22 cellular contexts compared by ENCODE assay signal in the genomic region with DNA sequence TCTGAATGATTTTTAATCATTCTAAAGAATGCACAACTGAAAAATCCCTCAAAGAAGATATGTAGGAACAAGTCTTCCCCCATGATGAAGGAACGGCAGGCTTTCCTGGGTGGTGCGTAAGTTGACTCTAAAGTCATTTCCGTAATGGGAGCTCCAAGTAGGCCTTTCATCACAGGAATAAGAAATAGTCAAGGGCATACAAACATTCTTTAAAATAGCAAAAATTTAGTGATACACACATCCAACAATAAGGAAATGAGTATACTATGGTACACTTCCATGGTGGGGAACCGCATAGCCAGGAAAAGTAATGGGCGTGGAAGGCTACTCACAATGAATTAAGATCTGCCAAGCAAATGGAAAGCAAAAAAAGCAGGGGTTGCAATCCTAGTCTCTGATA. TPM values are rescaled to one million over a fixed set of nuclear protein-coding genes. Genes with fewer than 3 reads are reported as not detected.
DNase-seq lines count a peak whose midpoint lies in the region; ATAC-seq, FAIRE-seq and TF ChIP-seq lines count a peak whose summit lies in the region.
"Had no signal": no experiment of that assay in that cellular context is flagged by ENCODE, and none has a peak within 500 bp of the region (broad histone marks: within the 10 kb centered on the region; RNA-seq: fewer than 3 reads in every experiment).

No MANE protein-coding gene starts in this region.

- H3K27ac ChIP-seq in heart right ventricle (peak overlapping the region; percentile 67 to 99 (median 90)), endothelial cell of umbilical vein (ENCODE audit: insufficient read depth, low read depth, low read length) (peak overlapping the region; percentile 99), parathyroid adenoma (peak overlapping the region; percentile 97), upper lobe of right lung (peak overlapping the region; percentile 82)
- H3K27ac ChIP-seq: C4-2B, colonic mucosa, SK-N-MC had no signal

- no peaks in the 10 kb centered on the region for H3K9me3 ChIP-seq in heart right ventricle
- H3K9me3 ChIP-seq in endothelial cell of umbilical vein (replicated peaks; ENCODE audit: control insufficient read depth, insufficient read depth, low read length): no peaks in the 10 kb centered on the region
- H3K9me3 ChIP-seq in parathyroid adenoma (ENCODE audit: control insufficient read depth, low read length): no peaks in the 10 kb centered on the region
- H3K9me3 ChIP-seq in upper lobe of right lung: no peaks in the 10 kb centered on the region
- H3K9me3 ChIP-seq: colonic mucosa, tibial artery had no signal

- H3K36me3 Mint-ChIP-seq in activated naive CD4-positive, alpha-beta T cell treated with anti-CD3 and anti-CD28 coated beads, Interleukin-2, amount 10 ng/mL, durations not matched to agents 7 days and 5 days: peaks cover 5% of the 10 kb centered on the region

- H3K27me3 Mint-ChIP-seq in activated naive CD4-positive, alpha-beta T cell treated with anti-CD3 and anti-CD28 coated beads, Interleukin-2, amount 10 ng/mL, durations not matched to agents 7 days and 5 days: no peaks in the 10 kb centered on the region

- CTCF ChIA-PET in endothelial cell of umbilical vein (lab: Charles Lee): interaction anchor here (1.2 to 6.3 kb wide), 5 partner anchors 10 to 21 kb away, joined by 3 to 52 read pairs (median 7); no protein-coding TSS in a partner anchor
- CTCF ChIA-PET in activated naive CD4-positive, alpha-beta T cell treated with anti-CD3 and anti-CD28 coated beads, Interleukin-2, amount 10 ng/mL, durations not matched to agents 7 days and 5 days (lab: Charles Lee): no interaction called here

- H3K9ac ChIP-seq in endothelial cell of umbilical vein (replicated peaks; ENCODE audit: extremely low read depth, insufficient read depth, low read length): peak overlapping the region; percentile 78
- no peak overlapping the region for H3K9ac ChIP-seq in parathyroid adenoma

- H3K36me3 ChIP-seq in heart right ventricle (peaks cover 0 to 32% (median 8%) of the 10 kb centered on the region in 9 donors), endothelial cell of umbilical vein (ENCODE audit: control insufficient read depth in 2 of 2, extremely low read depth in 1 of 2, insufficient read depth in 2 of 2, low read length in 2 of 2) (peaks cover 7 to 9% of the 10 kb centered on the region in 2 experiments), parathyroid adenoma (ENCODE audit: control insufficient read depth, insufficient read depth, low read length) (no peaks in the 10 kb centered on the region), upper lobe of right lung (peaks cover 12% of the 10 kb centered on the region)
- H3K36me3 ChIP-seq: colonic mucosa had no signal

- no peak overlapping the region for H3K4me3 Mint-ChIP-seq in activated naive CD4-positive, alpha-beta T cell treated with anti-CD3 and anti-CD28 coated beads, Interleukin-2, amount 10 ng/mL, durations not matched to agents 7 days and 5 days
- H3K4me3 Mint-ChIP-seq: neural crest cell had no signal

- H3K4me3 ChIP-seq in heart right ventricle: no peak overlapping the region
- no peak overlapping the region for H3K4me3 ChIP-seq in endothelial cell of umbilical vein (replicated peaks in 1 of 3; ENCODE audit: insufficient read depth in 1 of 3, low read depth in 1 of 3, low read length in 3 of 3)
- no peak overlapping the region for H3K4me3 ChIP-seq in parathyroid adenoma (ENCODE audit: low read depth, low read length)
- no peak overlapping the region for H3K4me3 ChIP-seq in upper lobe of right lung
- H3K4me3 ChIP-seq: colonic mucosa, PC-9, SK-N-MC, tibial artery had no signal

- DNase-seq in heart right ventricle (no peak), left ventricle myocardium superior (no peak), endothelial cell of umbilical vein (ENCODE audit: low read depth, low spot score) (peak; percentile 68), upper lobe of right lung (no peak), NCI-H1436 (lab: John Stamatoyannopoulos, UW) (no peak), NCI-H2171 (lab: John Stamatoyannopoulos, UW) (no peak)
- DNase-seq in activated naive CD4-positive, alpha-beta T cell treated with anti-CD3 and anti-CD28 coated beads, Interleukin-2, amount 10 ng/mL, durations not matched to agents 7 days and 5 days: no peak
- DNase-seq: 8988T, colonic mucosa, GDM1, hypothalamus, islet precursor cell, NCI-H1105, NCI-H774, tibial artery had no signal

- WGBS in heart right ventricle, 2 donors: 71 to 79% methylated on average over 5 of the region's 5 CpGs

- FAIRE-seq in endothelial cell of umbilical vein (lab: Jason Lieb, UNC): peak; percentile 75

- intact Hi-C loops in heart right ventricle (cut with DNase I) (no loop called here), left ventricle myocardium superior (cut with micrococcal nuclease) (no loop called here), endothelial cell of umbilical vein (cut with micrococcal nuclease) (no loop called here), upper lobe of right lung (cut with DNase I) (no loop called here)

- no peaks in the 10 kb centered on the region for H4K20me1 ChIP-seq in endothelial cell of umbilical vein (replicated peaks; ENCODE audit: control insufficient read depth, extremely low read depth, insufficient read depth, low read length)

- ATAC-seq in heart right ventricle: no peak
- ATAC-seq in left ventricle myocardium superior: no peak
- no peak for ATAC-seq in upper lobe of right lung
- ATAC-seq: activated CD4-positive, CD25-positive, alpha-beta regulatory T cell treated with anti-CD3 and anti-CD28 coated beads, Interleukin-2, amount 50 U/mL, for 24 hours; activated naive CD4-positive, alpha-beta T cell treated with anti-CD3 and anti-CD28 coated beads, Interleukin-2, amount 50 U/mL, for 72 hours had no signal

- H2AFZ ChIP-seq in endothelial cell of umbilical vein (ENCODE audit: low read depth, low read length) (no peak overlapping the region), parathyroid adenoma (no peak overlapping the region)
- H2AFZ ChIP-seq: PC-9 had no signal

- peaks cover 36 to 93% (median 87%) of the 10 kb centered on the region in 9 donors for H3K4me1 ChIP-seq in heart right ventricle
- H3K4me1 ChIP-seq in endothelial cell of umbilical vein (ENCODE audit: control insufficient read depth, extremely low read depth, insufficient read depth, low read length): peaks cover 66% of the 10 kb centered on the region
- peaks cover 31% of the 10 kb centered on the region for H3K4me1 ChIP-seq in parathyroid adenoma
- H3K4me1 ChIP-seq in upper lobe of right lung: peaks cover 71% of the 10 kb centered on the region

- BruUV-seq in endothelial cell of umbilical vein (replicated peaks; lab: Mats Ljungman, UMichigan): no TSS peak

- no peak for TF ChIP-seq POLR2A in endothelial cell of umbilical vein (IDR thresholded peaks at IDR 0.05; ENCODE audit: low read depth, low read length)

- dilution Hi-C loops in endothelial cell of umbilical vein (cut with MboI; ENCODE audit: extremely low pct_ligation_motif_present, low sequenced_read_pairs): no loop called here

- peaks cover 7% of the 10 kb centered on the region for H3K4me1 Mint-ChIP-seq in activated naive CD4-positive, alpha-beta T cell treated with anti-CD3 and anti-CD28 coated beads, Interleukin-2, amount 10 ng/mL, durations not matched to agents 7 days and 5 days

- H3K27ac Mint-ChIP-seq in activated naive CD4-positive, alpha-beta T cell treated with anti-CD3 and anti-CD28 coated beads, Interleukin-2, amount 10 ng/mL, durations not matched to agents 7 days and 5 days: no peak overlapping the region

- TF ChIP-seq CTCF in heart right ventricle (IDR thresholded peaks at IDR 0.05): no peak
- TF ChIP-seq CTCF in endothelial cell of umbilical vein (IDR thresholded peaks at IDR 0.05; ENCODE audit: extremely low read depth in 1 of 2, insufficient read depth in 1 of 2, low read depth in 1 of 2, low read length in 2 of 2): no peak
- TF ChIP-seq CTCF in parathyroid adenoma (IDR thresholded peaks at IDR 0.05): no peak
- TF ChIP-seq CTCF in upper lobe of right lung (IDR thresholded peaks at IDR 0.05): no peak

- H3K27me3 ChIP-seq in heart right ventricle (no peaks in the 10 kb centered on the region), endothelial cell of umbilical vein (ENCODE audit: control insufficient read depth in 2 of 2, insufficient read depth in 2 of 2, low read length in 2 of 2) (no peaks in the 10 kb centered on the region), parathyroid adenoma (ENCODE audit: control insufficient read depth, insufficient read depth, low read length) (no peaks in the 10 kb centered on the region), upper lobe of right lung (no peaks in the 10 kb centered on the region)
- H3K27me3 ChIP-seq: colonic mucosa, tibial artery had no signal

- H3K79me2 ChIP-seq in endothelial cell of umbilical vein (ENCODE audit: control insufficient read depth, insufficient read depth, low read length) (peaks cover 94% of the 10 kb centered on the region), parathyroid adenoma (peaks cover 32% of the 10 kb centered on the region)

- POLR2A ChIA-PET in endothelial cell of umbilical vein (lab: Charles Lee): interaction anchor here (0.8 to 1.6 kb wide), 3 partner anchors 8 to 33 kb away, joined by 3 to 10 read pairs (median 3); no protein-coding TSS in a partner anchor

- H3K4me2 ChIP-seq in endothelial cell of umbilical vein (ENCODE audit: insufficient read depth, low read length): peak overlapping the region; percentile 74
- H3K4me2 ChIP-seq in parathyroid adenoma (ENCODE audit: low read length): no peak overlapping the region

- no peaks in the 10 kb centered on the region for H3K9me1 ChIP-seq in endothelial cell of umbilical vein (replicated peaks; ENCODE audit: control insufficient read depth, extremely low read depth, insufficient read depth, low read length)

- no peaks in the 10 kb centered on the region for H3K9me3 Mint-ChIP-seq in activated naive CD4-positive, alpha-beta T cell treated with anti-CD3 and anti-CD28 coated beads, Interleukin-2, amount 10 ng/mL, durations not matched to agents 7 days and 5 days
- H3K9me3 Mint-ChIP-seq: activated naive CD4-positive, alpha-beta T cell treated with anti-CD3 and anti-CD28 coated beads, Interleukin-2, amount 50 U/mL, for 72 hours had no signal

RNA-seq across cellular contexts. Expression of a gene that starts 10.7 kb away (rescaled TPM):
- total RNA-seq in heart right ventricle (1,000 to 10,000 TPM in 3 of 10 donors, 100 to 1,000 TPM in 7; 676 to 1,261 (median 764) TPM), left ventricle myocardium superior (814 TPM), endothelial cell of umbilical vein (1,084 and 1,141 TPM in 2 replicates), upper lobe of right lung (1,004 TPM)
- polyA plus RNA-seq in heart right ventricle (100 to 1,000 TPM; 120 to 758 TPM), endothelial cell of umbilical vein (898 and 992 TPM in 2 replicates)
- polyA plus RNA-seq in endothelial cell of umbilical vein (2011; cell fraction: cytosol; rRNA removed): 1,189 and 1,210 TPM in 2 replicates
- polyA plus RNA-seq in endothelial cell of umbilical vein (2011; cell fraction: nucleus; rRNA removed): 468 and 574 TPM in 2 replicates
- 1,678 and 2,079 TPM in 2 replicates for polyA plus RNA-seq in endothelial cell of umbilical vein (2012)
- 1,358 and 1,650 TPM in 2 replicates for polyA minus RNA-seq in endothelial cell of umbilical vein
- polyA minus RNA-seq in endothelial cell of umbilical vein (2011; cell fraction: cytosol; rRNA and poly(A)+ RNA removed): 111 TPM
- polyA minus RNA-seq in endothelial cell of umbilical vein (2011; cell fraction: nucleus; rRNA and poly(A)+ RNA removed): 286 and 554 TPM in 2 replicates

RNA-seq across cellular contexts. Expression of a gene that starts 24.9 kb away (rescaled TPM):
- 1 to 10 TPM in 1 of 10 donors, not detected in 9; 3.0 TPM for total RNA-seq in heart right ventricle
- under 1 TPM in 1 of 2 donors, not detected in 1; 0.17 TPM for polyA plus RNA-seq in heart right ventricle
- total RNA-seq in left ventricle myocardium superior: not detected
- total RNA-seq in endothelial cell of umbilical vein: 1.4 and 2.1 TPM in 2 replicates
- 0.21 and 0.94 TPM in 2 replicates for polyA plus RNA-seq in endothelial cell of umbilical vein
- polyA plus RNA-seq in endothelial cell of umbilical vein (2011; cell fraction: cytosol; rRNA removed): 0.12 TPM in 1 of 2 replicates, not detected in the other
- polyA plus RNA-seq in endothelial cell of umbilical vein (2011; cell fraction: nucleus; rRNA removed): 0.36 and 0.84 TPM in 2 replicates
- polyA plus RNA-seq in endothelial cell of umbilical vein (2012): 0.48 and 0.59 TPM in 2 replicates
- polyA minus RNA-seq in endothelial cell of umbilical vein: not detected in 2 replicates
- not detected for polyA minus RNA-seq in endothelial cell of umbilical vein (2011; cell fraction: cytosol; rRNA and poly(A)+ RNA removed)
- 2.5 and 9.7 TPM in 2 replicates for polyA minus RNA-seq in endothelial cell of umbilical vein (2011; cell fraction: nucleus; rRNA and poly(A)+ RNA removed)
- total RNA-seq in upper lobe of right lung: 1.5 TPM
- total RNA-seq: activated naive CD4-positive, alpha-beta T cell treated with anti-CD3 and anti-CD28 coated beads, Interleukin-2, amount 50 U/mL, for 72 hours; colonic mucosa; PC-9 had no signal

RNA-seq across cellular contexts. Expression of a gene that starts 48.8 kb away (rescaled TPM):
- total RNA-seq in heart right ventricle (10 to 100 TPM; 43.4 to 72.5 (median 59.5) TPM), left ventricle myocardium superior (53.3 TPM), endothelial cell of umbilical vein (20.8 and 23.1 TPM in 2 replicates), upper lobe of right lung (32.5 TPM)
- polyA plus RNA-seq in heart right ventricle (10 to 100 TPM; 21.9 to 31.2 TPM), endothelial cell of umbilical vein (14.9 and 18.0 TPM in 2 replicates)
- 16.7 and 17.8 TPM in 2 replicates for polyA plus RNA-seq in endothelial cell of umbilical vein (2011; cell fraction: cytosol; rRNA removed)
- polyA plus RNA-seq in endothelial cell of umbilical vein (2011; cell fraction: nucleus; rRNA removed): 22.7 and 32.5 TPM in 2 replicates
- polyA plus RNA-seq in endothelial cell of umbilical vein (2012): 22.3 and 24.5 TPM in 2 replicates
- 21.8 and 28.2 TPM in 2 replicates for polyA minus RNA-seq in endothelial cell of umbilical vein
- 18.0 TPM for polyA minus RNA-seq in endothelial cell of umbilical vein (2011; cell fraction: cytosol; rRNA and poly(A)+ RNA removed)
- polyA minus RNA-seq in endothelial cell of umbilical vein (2011; cell fraction: nucleus; rRNA and poly(A)+ RNA removed): 21.4 and 32.4 TPM in 2 replicates
